ENCODE assay signal across 16 cellular contexts in genomic region chr18:61855127-61855991, GRCh38. TPM values are rescaled to one million over a fixed set of nuclear protein-coding genes. Genes with fewer than 3 reads are reported as not detected.
DNase-seq lines count a peak whose midpoint lies in the region; ATAC-seq, FAIRE-seq and TF ChIP-seq lines count a peak whose summit lies in the region.
"Had no signal": no experiment of that assay in that cellular context is flagged by ENCODE, and none has a peak within 500 bp of the region (broad histone marks: within the 10 kb centered on the region; RNA-seq: fewer than 3 reads in every experiment).

No MANE protein-coding gene starts in this region.

- no peaks in the 10 kb centered on the region for H3K9me3 ChIP-seq in right lobe of liver
- H3K9me3 ChIP-seq in HepG2 (ENCODE audit: low read length): no peaks in the 10 kb centered on the region
- no peaks in the 10 kb centered on the region for H3K9me3 ChIP-seq in stomach
- no peaks in the 10 kb centered on the region for H3K9me3 ChIP-seq in vagina
- H3K9me3 ChIP-seq: MG63 had no signal

- intact Hi-C loops in right lobe of liver (cut with DNase I): no loop called here
- intact Hi-C loops in HepG2 (cut with micrococcal nuclease; ENCODE audit: unreplicated experiment): no loop called here
- intact Hi-C loops in stomach (cut with DNase I; ENCODE audit: low total_unique reads): no loop called here
- intact Hi-C loops in vagina (cut with DNase I): no loop called here

- H4K20me1 ChIP-seq in HepG2 (ENCODE audit: insufficient read depth, low read length): no peaks in the 10 kb centered on the region
- H4K20me1 ChIP-seq: BLaER1 treated with 17β-estradiol and CSF1 and Interleukin-3, amounts not matched to agents 10 nM and 100 nM had no signal

- POLR2A ChIA-PET in HepG2 (lab: Yijun Ruan, JAX): no interaction called here

- H3K27ac ChIP-seq in right lobe of liver (no peak overlapping the region), HepG2 (ENCODE audit: extremely low read length, insufficient read depth, low read length) (no peak overlapping the region), epithelial cell of prostate (peak overlapping the region; percentile 63), stomach (peak overlapping the region; percentile 15 to 83 (median 57)), vagina (no peak overlapping the region)
- H3K27ac ChIP-seq: 22Rv1; BLaER1 treated with 17β-estradiol and CSF1 and Interleukin-3, amounts not matched to agents 10 nM and 100 nM; KMS-11; RWPE1 had no signal

- H3K9ac ChIP-seq in HepG2 (ENCODE audit: insufficient read depth, low read depth, low read length): no peak overlapping the region
- H3K9ac ChIP-seq: BLaER1 treated with 17β-estradiol and CSF1 and Interleukin-3, amounts not matched to agents 10 nM and 100 nM; KMS-11 had no signal

- DNase-seq in DMS53 (lab: John Stamatoyannopoulos, UW) (peak; percentile 52), DMS53 treated with DMSO at 0.1 percent for 48 hours (lab: John Stamatoyannopoulos, UW; ENCODE audit: unreplicated experiment) (no peak), right lobe of liver (no peak), HepG2 (ENCODE audit: low spot score) (no peak), epithelial cell of prostate (ENCODE audit: low read depth, low spot score) (no peak), stomach (no peak), globus pallidus (ENCODE audit: low spot score) (no peak), vagina (ENCODE audit: extremely low spot score in 2 of 2) (no peak)
- DNase-seq: DMS 273 treated with DMSO at 0.1 percent for 48 hours, EL, MG63, NCI-H526 treated with DMSO at 0.1 percent for 48 hours had no signal

- WGBS in right lobe of liver (ENCODE audit: insufficient coverage, low coverage, low lambda C conversion rate, missing lambda C conversion rate): 91% methylated on average over 7 of the region's 20 CpGs
- 41% methylated on average over 9 of the region's 20 CpGs for WGBS in HepG2 (ENCODE audit: low lambda C conversion rate)
- 79 to 89% (median 88%) methylated on average over 20 of the region's 20 CpGs for WGBS in stomach, 5 donors

- H3K79me2 ChIP-seq in HepG2 (ENCODE audit: insufficient read depth, low read length): no peaks in the 10 kb centered on the region

- FAIRE-seq in HepG2 (lab: Jason Lieb, UNC): no peak

- H3K27me3 ChIP-seq in right lobe of liver: no peaks in the 10 kb centered on the region
- H3K27me3 ChIP-seq in HepG2 (ENCODE audit: control insufficient read depth in 1 of 2, insufficient read depth in 2 of 2, low read length in 2 of 2): no peaks in the 10 kb centered on the region
- no peaks in the 10 kb centered on the region for H3K27me3 ChIP-seq in stomach
- H3K27me3 ChIP-seq in vagina: no peaks in the 10 kb centered on the region
- H3K27me3 ChIP-seq: MG63 had no signal

- in situ Hi-C loops in HepG2 (cut with HindIII; ENCODE audit: extremely low pct_ligation_motif_present, low pct_unique_long_range_greater_than_20kb): no loop called here

- TF ChIP-seq CTCF in right lobe of liver (IDR thresholded peaks at IDR 0.05) (no peak), HepG2 (CRISPR knock-in tag; IDR thresholded peaks at IDR 0.05) (no peak), stomach (IDR thresholded peaks at IDR 0.05) (no peak), vagina (IDR thresholded peaks at IDR 0.05) (no peak)

- H3K4me1 ChIP-seq in right lobe of liver (peaks cover 0 to 15% (median 5%) of the 10 kb centered on the region in 4 donors), HepG2 (ENCODE audit: insufficient read depth, low read length) (no peaks in the 10 kb centered on the region), stomach (peaks cover 24 to 96% (median 59%) of the 10 kb centered on the region in 4 donors), vagina (peaks cover 8% of the 10 kb centered on the region)

- peak in 3 of 4 donors; percentile 6 to 12 (median 8) for ATAC-seq in right lobe of liver
- ATAC-seq in HepG2: no peak

- no peak for TF ChIP-seq RAD21 in HepG2 (CRISPR knock-in tag; IDR thresholded peaks at IDR 0.05)

- TF ChIP-seq EP300 in HepG2 (IDR thresholded peaks at IDR 0.05; ENCODE audit: low read depth in 2 of 2, low read length in 2 of 2): no peak
- TF ChIP-seq EP300 in HepG2 (CRISPR knock-in tag; IDR thresholded peaks at IDR 0.05; ENCODE audit: borderline replicate concordance): no peak
- TF ChIP-seq EP300 in stomach (IDR thresholded peaks at IDR 0.05): no peak

- H3K4me2 ChIP-seq in HepG2 (ENCODE audit: low read depth, low read length): no peak overlapping the region
- H3K4me2 ChIP-seq: BLaER1 treated with 17β-estradiol and CSF1 and Interleukin-3, amounts not matched to agents 10 nM and 100 nM; KMS-11 had no signal

- no peak overlapping the region for H3K4me3 ChIP-seq in right lobe of liver
- H3K4me3 ChIP-seq in HepG2 (replicated peaks in 1 of 3; ENCODE audit: insufficient read depth in 1 of 3, low read depth in 2 of 3, low read length in 3 of 3): no peak overlapping the region
- H3K4me3 ChIP-seq in stomach: no peak overlapping the region
- H3K4me3 ChIP-seq in vagina: no peak overlapping the region
- H3K4me3 ChIP-seq: BLaER1 treated with 17β-estradiol and CSF1 and Interleukin-3, amounts not matched to agents 10 nM and 100 nM; MG63 had no signal

- TF ChIP-seq POLR2A in right lobe of liver (IDR thresholded peaks at IDR 0.05) (no peak), HepG2 (IDR thresholded peaks at IDR 0.05; ENCODE audit: insufficient read depth in 1 of 2, low read depth in 2 of 2, low read length in 2 of 2) (no peak), stomach (IDR thresholded peaks at IDR 0.05) (no peak), vagina (IDR thresholded peaks at IDR 0.05) (no peak)

- peaks cover 0 to 7% (median 3%) of the 10 kb centered on the region in 4 donors for H3K36me3 ChIP-seq in right lobe of liver
- no peaks in the 10 kb centered on the region for H3K36me3 ChIP-seq in HepG2 (replicated peaks in 1 of 2; ENCODE audit: control insufficient read depth in 1 of 2, insufficient read depth in 2 of 2, low read length in 2 of 2)
- peaks cover 0 to 7% (median 3%) of the 10 kb centered on the region in 4 donors for H3K36me3 ChIP-seq in stomach
- H3K36me3 ChIP-seq in vagina: no peaks in the 10 kb centered on the region
- H3K36me3 ChIP-seq: BLaER1 treated with 17β-estradiol and CSF1 and Interleukin-3, amounts not matched to agents 10 nM and 100 nM; MG63 had no signal

- CTCF ChIA-PET in HepG2 (lab: Yijun Ruan, JAX; ENCODE audit: low intra/inter-chr PET ratio, low total read pairs): no interaction called here

- no TSS peak for BruUV-seq in HepG2 (replicated peaks; lab: Mats Ljungman, UMichigan)

- no peak overlapping the region for H2AFZ ChIP-seq in HepG2 (ENCODE audit: low read length)

TF ChIP-seq in HepG2, 621 proteins besides CTCF, POLR2A, EP300 and RAD21 (continues in another document):
- TF ChIP-seq ZNF678 (CRISPR knock-in tag; IDR thresholded peaks at IDR 0.05) (no peak), ZNF703 (CRISPR knock-in tag; IDR thresholded peaks at IDR 0.05; ENCODE audit: borderline replicate concordance) (no peak)
- TF ChIP-seq, protein P1, sequence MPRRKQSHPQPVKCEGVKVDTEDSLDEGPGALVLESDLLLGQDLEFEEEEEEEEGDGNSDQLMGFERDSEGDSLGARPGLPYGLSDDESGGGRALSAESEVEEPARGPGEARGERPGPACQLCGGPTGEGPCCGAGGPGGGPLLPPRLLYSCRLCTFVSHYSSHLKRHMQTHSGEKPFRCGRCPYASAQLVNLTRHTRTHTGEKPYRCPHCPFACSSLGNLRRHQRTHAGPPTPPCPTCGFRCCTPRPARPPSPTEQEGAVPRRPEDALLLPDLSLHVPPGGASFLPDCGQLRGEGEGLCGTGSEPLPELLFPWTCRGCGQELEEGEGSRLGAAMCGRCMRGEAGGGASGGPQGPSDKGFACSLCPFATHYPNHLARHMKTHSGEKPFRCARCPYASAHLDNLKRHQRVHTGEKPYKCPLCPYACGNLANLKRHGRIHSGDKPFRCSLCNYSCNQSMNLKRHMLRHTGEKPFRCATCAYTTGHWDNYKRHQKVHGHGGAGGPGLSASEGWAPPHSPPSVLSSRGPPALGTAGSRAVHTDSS (CRISPR knock-in tag; conservative IDR thresholded peaks at IDR 0.05): no peak
- TF ChIP-seq, protein P2, sequence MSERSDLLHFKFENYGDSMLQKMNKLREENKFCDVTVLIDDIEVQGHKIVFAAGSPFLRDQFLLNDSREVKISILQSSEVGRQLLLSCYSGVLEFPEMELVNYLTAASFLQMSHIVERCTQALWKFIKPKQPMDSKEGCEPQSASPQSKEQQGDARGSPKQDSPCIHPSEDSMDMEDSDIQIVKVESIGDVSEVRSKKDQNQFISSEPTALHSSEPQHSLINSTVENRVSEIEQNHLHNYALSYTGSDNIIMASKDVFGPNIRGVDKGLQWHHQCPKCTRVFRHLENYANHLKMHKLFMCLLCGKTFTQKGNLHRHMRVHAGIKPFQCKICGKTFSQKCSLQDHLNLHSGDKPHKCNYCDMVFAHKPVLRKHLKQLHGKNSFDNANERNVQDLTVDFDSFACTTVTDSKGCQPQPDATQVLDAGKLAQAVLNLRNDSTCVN (CRISPR knock-in tag; IDR thresholded peaks at IDR 0.05; ENCODE audit: borderline replicate concordance): no peak

RNA-seq across cellular contexts. Expression of gene RNF152, which starts 37.4 kb away (rescaled TPM):
- 100 to 1,000 TPM in 1 of 6 experiments, 10 to 100 TPM in 5; 19.5 to 101 (median 54.1) TPM for total RNA-seq in right lobe of liver
- total RNA-seq in HepG2 (2016; rRNA removed; fragmentation: Illumina TruSeq; extraction: Trizol): not detected in 2 replicates
- not detected in 2 replicates for total RNA-seq in HepG2 (2016; cell fraction: cytosol; rRNA removed; fragmentation: Illumina TruSeq; extraction: Trizol; ENCODE audit: low read depth)
- not detected in 2 replicates for total RNA-seq in HepG2 (2016; cell fraction: insoluble cytoplasmic fraction; rRNA removed; fragmentation: Illumina TruSeq; extraction: Trizol)
- total RNA-seq in HepG2 (2016; cell fraction: membrane; rRNA removed; fragmentation: Illumina TruSeq; extraction: Trizol): not detected in 2 replicates
- total RNA-seq in HepG2 (2016; cell fraction: nucleus; rRNA removed; fragmentation: Illumina TruSeq; extraction: Trizol): not detected in 2 replicates
- polyA plus RNA-seq in HepG2 (2011; rRNA removed): 0.04 and 0.08 TPM in 2 replicates
- polyA plus RNA-seq in HepG2 (2011; cell fraction: cytosol; rRNA removed): 0.07 and 0.08 TPM in 2 replicates
- not detected in 2 replicates for polyA plus RNA-seq in HepG2 (2011; cell fraction: nucleus; rRNA removed)
- not detected in 2 replicates for polyA plus RNA-seq in HepG2 (2012)
- polyA plus RNA-seq in HepG2 (2016; cell fraction: cytosol; fragmentation: Illumina TruSeq; extraction: Trizol; ENCODE audit: low read depth): not detected in 2 replicates
- not detected in 2 replicates for polyA plus RNA-seq in HepG2 (2016; cell fraction: insoluble cytoplasmic fraction; fragmentation: Illumina TruSeq; extraction: Trizol; ENCODE audit: low read depth)
- polyA plus RNA-seq in HepG2 (2016; cell fraction: membrane; fragmentation: Illumina TruSeq; extraction: Trizol; ENCODE audit: low read depth): not detected in 2 replicates
- not detected in 2 replicates for polyA plus RNA-seq in HepG2 (2016; cell fraction: nucleus; fragmentation: Illumina TruSeq; extraction: Trizol; ENCODE audit: insufficient read depth, low read depth)
- polyA minus RNA-seq in HepG2 (2011; rRNA and poly(A)+ RNA removed; ENCODE audit: low replicate concordance): 0.82 TPM in 1 of 2 replicates, not detected in the other
- not detected in 2 replicates for polyA minus RNA-seq in HepG2 (2011; cell fraction: cytosol; rRNA and poly(A)+ RNA removed)
- 0.62 and 0.64 TPM in 2 replicates for polyA minus RNA-seq in HepG2 (2011; cell fraction: nucleus; rRNA and poly(A)+ RNA removed)
- 10 to 100 TPM; 15.2 to 99.9 (median 55.2) TPM for total RNA-seq in stomach
- polyA plus RNA-seq in stomach: 1 to 10 TPM; 1.4 to 7.3 (median 6.4) TPM
- total RNA-seq in vagina: 45.7 TPM

Comparison
In these comparisons a context has a peak if more than half of its experiments do, and no peak if none do; other contexts are left out.
1. RNA of gene RNF152, which starts 37.4 kb away (total RNA-seq): 19.5 to 101 TPM in right lobe of liver, 15.2 to 99.9 TPM in stomach and 45.7 TPM in vagina (single experiment); not detected in HepG2; every median in the first group is over 10 times any median in the second.
2. H3K27ac ChIP-seq: peak in epithelial cell of prostate (single experiment) and stomach (5 of 5); none in right lobe of liver (0 of 3), HepG2 (single experiment) and vagina (single experiment).